In the genomic region with DNA sequence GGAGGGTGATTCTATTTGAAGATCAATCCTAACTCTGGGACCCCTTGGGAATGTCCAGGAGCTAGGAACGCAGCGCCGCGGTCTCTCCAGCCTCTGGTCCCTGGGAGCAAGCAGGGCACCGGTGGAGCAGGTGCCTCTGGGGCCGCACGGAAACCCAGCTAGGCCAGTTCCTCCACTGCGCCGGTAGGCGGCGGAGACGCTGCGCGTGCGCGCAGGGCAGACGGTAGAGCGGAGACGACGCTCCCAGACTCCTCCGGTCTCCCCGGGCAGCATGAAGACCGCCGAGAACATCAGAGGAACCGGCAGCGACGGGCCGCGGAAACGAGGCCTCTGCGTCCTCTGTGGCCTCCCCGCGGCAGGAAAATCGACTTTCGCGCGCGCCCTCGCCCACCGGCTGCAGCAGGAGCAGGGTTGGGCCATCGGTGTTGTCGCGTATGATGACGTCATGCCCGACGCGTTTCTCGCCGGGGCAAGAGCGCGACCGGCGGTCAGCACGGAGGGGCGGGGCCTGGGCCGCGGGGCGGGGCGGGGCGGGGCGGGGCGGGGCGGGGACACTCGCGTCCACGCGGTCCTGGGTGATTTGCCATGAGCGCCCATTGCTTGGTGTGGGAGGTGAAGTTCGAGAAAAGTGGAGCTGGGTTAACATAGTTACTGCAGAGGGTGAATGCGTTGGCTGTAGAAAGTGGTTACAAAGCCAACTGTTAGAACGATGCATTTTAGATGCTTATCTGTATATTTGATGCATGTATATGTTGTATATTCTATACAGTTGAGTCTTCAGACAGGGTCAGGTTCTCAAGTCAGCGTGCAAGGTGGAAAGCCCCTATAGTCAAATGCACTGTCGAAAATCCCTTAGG, we compare ENCODE assay signal across 8 cellular contexts. TPM values are rescaled to one million over a fixed set of nuclear protein-coding genes. Genes with fewer than 3 reads are reported as not detected.
DNase-seq lines count a peak whose midpoint lies in the region; ATAC-seq lines count a peak whose summit lies in the region.

TSS of gene PSTK (plus strand) at position 193 of the 857 bp plus-strand sequence. CDS start at position 272, 79 bp downstream.

- H3K9ac ChIP-seq in mucosa of stomach (ENCODE audit: low read length): peak within 1 kb of the TSS; percentile 66

- peak; percentile 44 for DNase-seq in DMS79 (lab: John Stamatoyannopoulos, UW)
- peak; percentile 88 for DNase-seq in Jurkat, Clone E6-1 (ENCODE audit: low read depth, low spot score)
- DNase-seq in OCI-M2 (lab: John Stamatoyannopoulos, UW; ENCODE audit: unreplicated experiment): peak; percentile 27
- DNase-seq in activated T-cell treated with anti-CD3 and anti-CD28 coated beads, Interleukin-2, amount 50 U/mL, for 24 hours: peak; percentile 95
- DNase-seq in stimulated activated CD8-positive, alpha-beta memory T cell treated with anti-CD3 and anti-CD28 coated beads, Interleukin-4, amount 100 ng/mL, for 48 hours: peak; percentile 92

- H3K36me3 ChIP-seq in esophagus (ENCODE audit: control insufficient read depth in 2 of 2, insufficient read depth in 2 of 2, low read length in 1 of 2): peaks cover 0 to 2% of the 10 kb centered on the region in 2 donors
- H3K36me3 ChIP-seq in mucosa of stomach (ENCODE audit: control insufficient read depth, insufficient read depth, low read length): no peaks in the 10 kb centered on the region

- peaks cover 20% of the 10 kb centered on the region for H3K36me3 Mint-ChIP-seq in activated T-cell treated with anti-CD3 and anti-CD28 coated beads, Interleukin-2, amount 50 U/mL, for 24 hours (ENCODE audit: low read depth)

- WGBS in esophagus, 2 donors: 1% methylated on average over 72 to 73 of the region's 73 CpGs

- peak; percentile 96 for ATAC-seq in GM21717 (IDR thresholded peaks at IDR 0.05; ENCODE audit: unreplicated experiment)

- peak within 1 kb of the TSS; percentile 70 for H3K4me3 ChIP-seq in Jurkat, Clone E6-1 (ENCODE audit: low read length)
- H3K4me3 ChIP-seq in esophagus (ENCODE audit: low read depth in 1 of 2, low read length in 2 of 2) (peak within 1 kb of the TSS; percentile 82 to 84), mucosa of stomach (ENCODE audit: low read length) (peak within 1 kb of the TSS; percentile 66)

- H3K9me3 Mint-ChIP-seq in activated T-cell treated with anti-CD3 and anti-CD28 coated beads, Interleukin-2, amount 50 U/mL, for 24 hours: no peaks in the 10 kb centered on the region

- peak within 1 kb of the TSS; percentile 96 for H3K27ac Mint-ChIP-seq in activated T-cell treated with anti-CD3 and anti-CD28 coated beads, Interleukin-2, amount 50 U/mL, for 24 hours

- H3K9me3 ChIP-seq in esophagus (ENCODE audit: control insufficient read depth in 2 of 2, insufficient read depth in 1 of 2, low read depth in 1 of 2, low read length in 1 of 2): no peaks in the 10 kb centered on the region
- no peaks in the 10 kb centered on the region for H3K9me3 ChIP-seq in mucosa of stomach (ENCODE audit: control insufficient read depth, low read length)

- peak within 1 kb of the TSS; percentile 94 to 99 for H3K27ac ChIP-seq in esophagus (ENCODE audit: low read depth in 2 of 2, low read length in 1 of 2)

- H3K4me3 Mint-ChIP-seq in activated T-cell treated with anti-CD3 and anti-CD28 coated beads, Interleukin-2, amount 50 U/mL, for 24 hours: peak within 1 kb of the TSS; percentile 85

- peaks cover 21% of the 10 kb centered on the region for H3K4me1 Mint-ChIP-seq in activated T-cell treated with anti-CD3 and anti-CD28 coated beads, Interleukin-2, amount 50 U/mL, for 24 hours (ENCODE audit: low read depth)

- peaks cover 4% of the 10 kb centered on the region for H3K27me3 Mint-ChIP-seq in activated T-cell treated with anti-CD3 and anti-CD28 coated beads, Interleukin-2, amount 50 U/mL, for 24 hours

- H3K27me3 ChIP-seq in esophagus (ENCODE audit: control insufficient read depth in 1 of 2, insufficient read depth in 2 of 2, low read length in 2 of 2) (no peaks in the 10 kb centered on the region), mucosa of stomach (ENCODE audit: control insufficient read depth, insufficient read depth, low read length) (no peaks in the 10 kb centered on the region)

- H3K4me1 ChIP-seq in esophagus (ENCODE audit: control insufficient read depth in 2 of 2, insufficient read depth in 2 of 2, low read length in 1 of 2) (no peaks in the 10 kb centered on the region), mucosa of stomach (ENCODE audit: control insufficient read depth, insufficient read depth, low read length) (no peaks in the 10 kb centered on the region)

RNA-seq across cellular contexts. Expression of gene PSTK, which starts in this region (rescaled TPM):
- polyA plus RNA-seq in Jurkat, Clone E6-1 (2012; ENCODE audit: insufficient read depth, insufficient read length): 15.4 TPM
- polyA plus RNA-seq in esophagus: 1 to 10 TPM; 2.7 to 2.9 TPM

Comparison
In these comparisons a context has a peak if more than half of its experiments do, and no peak if none do; other contexts are left out.
1. Peak in every context shown above with its lines: DNase-seq, ATAC-seq, H3K4me3 ChIP-seq and H3K27ac ChIP-seq.
2. DNase-seq: peak in every context shown above with its lines; median percentile 95 in activated T-cell treated with anti-CD3 and anti-CD28 coated beads, Interleukin-2, amount 50 U/mL, for 24 hours; 92 in stimulated activated CD8-positive, alpha-beta memory T cell treated with anti-CD3 and anti-CD28 coated beads, Interleukin-4, amount 100 ng/mL, for 48 hours; 88 in Jurkat, Clone E6-1; 44 in DMS79; 27 in OCI-M2.